In the genomic region with DNA sequence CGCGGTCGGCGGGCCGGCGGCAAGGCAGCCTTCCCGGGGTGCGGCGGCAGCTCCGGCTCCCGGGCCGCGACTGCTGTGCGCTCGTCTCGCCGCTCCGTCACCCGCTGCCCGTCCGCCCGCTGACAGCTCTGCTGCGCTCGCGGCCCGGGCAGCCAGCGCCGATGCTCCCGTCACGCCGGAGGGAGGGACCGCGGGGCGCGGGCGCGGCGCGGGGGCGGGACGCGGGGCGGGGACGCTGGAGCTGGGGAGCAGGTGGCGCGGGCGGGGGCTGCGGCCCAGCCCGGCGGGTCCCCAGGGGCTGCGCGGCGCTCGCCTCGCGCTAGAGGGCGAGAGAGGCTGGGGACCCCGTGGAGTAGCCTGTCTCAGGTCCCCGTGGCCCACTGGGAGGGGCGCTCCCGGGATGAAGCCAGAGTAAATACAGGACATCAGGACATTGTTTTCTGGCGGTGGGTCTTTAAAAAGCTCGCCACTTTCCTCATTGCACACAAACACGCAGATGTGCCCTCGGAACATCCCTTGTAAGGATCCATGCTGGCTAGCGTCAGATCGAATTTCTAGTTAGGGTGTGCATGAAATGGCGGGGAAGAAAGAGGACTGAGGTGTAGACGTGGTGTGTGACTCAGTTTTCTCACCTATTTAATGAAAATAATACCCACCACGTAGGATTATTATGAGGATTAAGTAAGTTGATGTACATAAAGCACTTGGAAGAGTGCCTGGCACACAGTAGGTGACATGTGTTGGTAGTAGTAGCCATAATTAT, we compare ENCODE assay signal across 8 cellular contexts.
DNase-seq lines count a peak whose midpoint lies in the region; ATAC-seq and TF ChIP-seq lines count a peak whose summit lies in the region.

A gene with protein sequence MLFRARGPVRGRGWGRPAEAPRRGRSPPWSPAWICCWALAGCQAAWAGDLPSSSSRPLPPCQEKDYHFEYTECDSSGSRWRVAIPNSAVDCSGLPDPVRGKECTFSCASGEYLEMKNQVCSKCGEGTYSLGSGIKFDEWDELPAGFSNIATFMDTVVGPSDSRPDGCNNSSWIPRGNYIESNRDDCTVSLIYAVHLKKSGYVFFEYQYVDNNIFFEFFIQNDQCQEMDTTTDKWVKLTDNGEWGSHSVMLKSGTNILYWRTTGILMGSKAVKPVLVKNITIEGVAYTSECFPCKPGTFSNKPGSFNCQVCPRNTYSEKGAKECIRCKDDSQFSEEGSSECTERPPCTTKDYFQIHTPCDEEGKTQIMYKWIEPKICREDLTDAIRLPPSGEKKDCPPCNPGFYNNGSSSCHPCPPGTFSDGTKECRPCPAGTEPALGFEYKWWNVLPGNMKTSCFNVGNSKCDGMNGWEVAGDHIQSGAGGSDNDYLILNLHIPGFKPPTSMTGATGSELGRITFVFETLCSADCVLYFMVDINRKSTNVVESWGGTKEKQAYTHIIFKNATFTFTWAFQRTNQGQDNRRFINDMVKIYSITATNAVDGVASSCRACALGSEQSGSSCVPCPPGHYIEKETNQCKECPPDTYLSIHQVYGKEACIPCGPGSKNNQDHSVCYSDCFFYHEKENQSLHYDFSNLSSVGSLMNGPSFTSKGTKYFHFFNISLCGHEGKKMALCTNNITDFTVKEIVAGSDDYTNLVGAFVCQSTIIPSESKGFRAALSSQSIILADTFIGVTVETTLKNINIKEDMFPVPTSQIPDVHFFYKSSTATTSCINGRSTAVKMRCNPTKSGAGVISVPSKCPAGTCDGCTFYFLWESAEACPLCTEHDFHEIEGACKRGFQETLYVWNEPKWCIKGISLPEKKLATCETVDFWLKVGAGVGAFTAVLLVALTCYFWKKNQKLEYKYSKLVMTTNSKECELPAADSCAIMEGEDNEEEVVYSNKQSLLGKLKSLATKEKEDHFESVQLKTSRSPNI (minus strand): TSS at position 130 of the 763 bp plus-strand sequence. CDS start 141 bp downstream, outside the sequence.

- H3K4me3 ChIP-seq in choroid plexus epithelial cell (ENCODE audit: low read depth, low read length) = peak within 1 kb of the TSS; percentile 47

- DNase-seq in ACHN (peak; percentile 86), NCI-H2196 (lab: John Stamatoyannopoulos, UW; ENCODE audit: unreplicated experiment) (peak; percentile 86), choroid plexus epithelial cell (ENCODE audit: low read depth) (peak; percentile 15), kidney tubule cell (ENCODE audit: low spot score) (peak; percentile 69)
- DNase-seq in activated CD4-positive, alpha-beta T cell treated with anti-CD3 and anti-CD28 coated beads for 1 hour = peak; percentile 70
- peak; percentile 75 to 78 for DNase-seq in stimulated activated CD4-positive, alpha-beta T cell treated with anti-CD3 and anti-CD28 coated beads, Interleukin-1b, Interleukin-23, amount 100 ng/mL, for 4 hours (ENCODE audit: low read depth in 2 of 2)

- TF ChIP-seq CTCF in choroid plexus epithelial cell (conservative IDR thresholded peaks at IDR 0.05; ENCODE audit: low read depth, low read length) = peak; percentile 24

- ATAC-seq in GM18867 (IDR thresholded peaks at IDR 0.05; ENCODE audit: unreplicated experiment) = peak; percentile 96
- ATAC-seq in HG03095 (IDR thresholded peaks at IDR 0.05; ENCODE audit: unreplicated experiment) = peak; percentile 97

- in situ Hi-C loops in ACHN (cut with HindIII; ENCODE audit: low pct_ligation_motif_present, low pct_unique_long_range_greater_than_20kb, low sequenced_read_pairs) = no loop called here

Comparison
In these comparisons a context has a peak if more than half of its experiments do, and no peak if none do; other contexts are left out.
1. Peak in every context shown above with its lines: DNase-seq, ATAC-seq and H3K4me3 ChIP-seq.
2. DNase-seq: peak in every context shown above with its lines; median percentile 86 in ACHN; 86 in NCI-H2196; 76 in stimulated activated CD4-positive, alpha-beta T cell treated with anti-CD3 and anti-CD28 coated beads, Interleukin-1b, Interleukin-23, amount 100 ng/mL, for 4 hours; 70 in activated CD4-positive, alpha-beta T cell treated with anti-CD3 and anti-CD28 coated beads for 1 hour; 69 in kidney tubule cell; 15 in choroid plexus epithelial cell.